In the genomic region with DNA sequence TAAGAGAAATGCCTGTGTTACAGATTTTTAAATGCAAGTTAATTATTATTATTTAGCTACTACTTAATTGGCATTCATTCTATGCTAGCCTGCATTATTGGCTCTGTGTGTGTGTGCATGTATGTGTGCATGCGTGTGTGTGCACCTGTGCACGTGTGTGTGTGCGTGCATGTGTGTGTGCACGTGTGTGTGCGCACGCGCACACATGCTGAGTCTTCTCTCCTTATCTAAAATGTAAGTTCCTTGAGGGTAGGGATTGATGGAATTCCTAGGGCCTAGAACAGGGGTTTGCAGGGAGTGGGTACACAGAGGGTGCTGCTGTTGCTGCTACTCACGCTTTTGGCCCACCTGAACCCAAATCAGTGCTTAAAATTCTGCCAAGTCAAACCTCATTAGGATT, we compare ENCODE assay signal across 1 cellular context.
TF ChIP-seq lines count a peak whose summit lies in the region.

No MANE protein-coding gene starts in this region.

TF ChIP-seq in GM23338, 12 proteins besides CTCF, POLR2A, EP300 and RAD21 (continued from another document):
- TF ChIP-seq, protein P1, sequence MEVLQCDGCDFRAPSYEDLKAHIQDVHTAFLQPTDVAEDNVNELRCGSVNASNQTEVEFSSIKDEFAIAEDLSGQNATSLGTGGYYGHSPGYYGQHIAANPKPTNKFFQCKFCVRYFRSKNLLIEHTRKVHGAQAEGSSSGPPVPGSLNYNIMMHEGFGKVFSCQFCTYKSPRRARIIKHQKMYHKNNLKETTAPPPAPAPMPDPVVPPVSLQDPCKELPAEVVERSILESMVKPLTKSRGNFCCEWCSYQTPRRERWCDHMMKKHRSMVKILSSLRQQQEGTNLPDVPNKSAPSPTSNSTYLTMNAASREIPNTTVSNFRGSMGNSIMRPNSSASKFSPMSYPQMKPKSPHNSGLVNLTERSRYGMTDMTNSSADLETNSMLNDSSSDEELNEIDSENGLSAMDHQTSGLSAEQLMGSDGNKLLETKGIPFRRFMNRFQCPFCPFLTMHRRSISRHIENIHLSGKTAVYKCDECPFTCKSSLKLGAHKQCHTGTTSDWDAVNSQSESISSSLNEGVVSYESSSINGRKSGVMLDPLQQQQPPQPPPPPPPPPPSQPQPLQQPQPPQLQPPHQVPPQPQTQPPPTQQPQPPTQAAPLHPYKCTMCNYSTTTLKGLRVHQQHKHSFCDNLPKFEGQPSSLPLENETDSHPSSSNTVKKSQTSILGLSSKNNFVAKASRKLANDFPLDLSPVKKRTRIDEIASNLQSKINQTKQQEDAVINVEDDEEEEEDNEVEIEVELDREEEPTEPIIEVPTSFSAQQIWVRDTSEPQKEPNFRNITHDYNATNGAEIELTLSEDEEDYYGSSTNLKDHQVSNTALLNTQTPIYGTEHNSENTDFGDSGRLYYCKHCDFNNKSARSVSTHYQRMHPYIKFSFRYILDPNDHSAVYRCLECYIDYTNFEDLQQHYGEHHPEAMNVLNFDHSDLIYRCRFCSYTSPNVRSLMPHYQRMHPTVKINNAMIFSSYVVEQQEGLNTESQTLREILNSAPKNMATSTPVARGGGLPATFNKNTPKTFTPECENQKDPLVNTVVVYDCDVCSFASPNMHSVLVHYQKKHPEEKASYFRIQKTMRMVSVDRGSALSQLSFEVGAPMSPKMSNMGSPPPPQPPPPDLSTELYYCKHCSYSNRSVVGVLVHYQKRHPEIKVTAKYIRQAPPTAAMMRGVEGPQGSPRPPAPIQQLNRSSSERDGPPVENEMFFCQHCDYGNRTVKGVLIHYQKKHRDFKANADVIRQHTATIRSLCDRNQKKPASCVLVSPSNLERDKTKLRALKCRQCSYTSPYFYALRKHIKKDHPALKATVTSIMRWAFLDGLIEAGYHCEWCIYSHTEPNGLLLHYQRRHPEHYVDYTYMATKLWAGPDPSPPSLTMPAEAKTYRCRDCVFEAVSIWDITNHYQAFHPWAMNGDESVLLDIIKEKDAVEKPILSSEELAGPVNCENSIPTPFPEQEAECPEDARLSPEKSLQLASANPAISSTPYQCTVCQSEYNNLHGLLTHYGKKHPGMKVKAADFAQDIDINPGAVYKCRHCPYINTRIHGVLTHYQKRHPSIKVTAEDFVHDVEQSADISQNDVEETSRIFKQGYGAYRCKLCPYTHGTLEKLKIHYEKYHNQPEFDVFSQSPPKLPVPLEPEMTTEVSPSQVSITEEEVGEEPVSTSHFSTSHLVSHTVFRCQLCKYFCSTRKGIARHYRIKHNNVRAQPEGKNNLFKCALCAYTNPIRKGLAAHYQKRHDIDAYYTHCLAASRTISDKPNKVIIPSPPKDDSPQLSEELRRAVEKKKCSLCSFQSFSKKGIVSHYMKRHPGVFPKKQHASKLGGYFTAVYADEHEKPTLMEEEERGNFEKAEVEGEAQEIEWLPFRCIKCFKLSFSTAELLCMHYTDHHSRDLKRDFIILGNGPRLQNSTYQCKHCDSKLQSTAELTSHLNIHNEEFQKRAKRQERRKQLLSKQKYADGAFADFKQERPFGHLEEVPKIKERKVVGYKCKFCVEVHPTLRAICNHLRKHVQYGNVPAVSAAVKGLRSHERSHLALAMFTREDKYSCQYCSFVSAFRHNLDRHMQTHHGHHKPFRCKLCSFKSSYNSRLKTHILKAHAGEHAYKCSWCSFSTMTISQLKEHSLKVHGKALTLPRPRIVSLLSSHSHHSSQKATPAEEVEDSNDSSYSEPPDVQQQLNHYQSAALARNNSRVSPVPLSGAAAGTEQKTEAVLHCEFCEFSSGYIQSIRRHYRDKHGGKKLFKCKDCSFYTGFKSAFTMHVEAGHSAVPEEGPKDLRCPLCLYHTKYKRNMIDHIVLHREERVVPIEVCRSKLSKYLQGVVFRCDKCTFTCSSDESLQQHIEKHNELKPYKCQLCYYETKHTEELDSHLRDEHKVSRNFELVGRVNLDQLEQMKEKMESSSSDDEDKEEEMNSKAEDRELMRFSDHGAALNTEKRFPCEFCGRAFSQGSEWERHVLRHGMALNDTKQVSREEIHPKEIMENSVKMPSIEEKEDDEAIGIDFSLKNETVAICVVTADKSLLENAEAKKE (CRISPR knock-in tag; IDR thresholded peaks at IDR 0.05) = no peak
- no peak for TF ChIP-seq ZNF331 (CRISPR knock-in tag; IDR thresholded peaks at IDR 0.05; ENCODE audit: low read depth)
- no peak for TF ChIP-seq EZH2 (IDR thresholded peaks at IDR 0.05; ENCODE audit: low read depth, unreplicated experiment)
- TF ChIP-seq NANOG (IDR thresholded peaks at IDR 0.05; ENCODE audit: borderline replicate concordance) = no peak
- TF ChIP-seq CREB1 (CRISPR knock-in tag; IDR thresholded peaks at IDR 0.05; ENCODE audit: low read depth) = no peak
- TF ChIP-seq JUNB (IDR thresholded peaks at IDR 0.05; ENCODE audit: unreplicated experiment) = no peak
- TF ChIP-seq, protein P2, sequence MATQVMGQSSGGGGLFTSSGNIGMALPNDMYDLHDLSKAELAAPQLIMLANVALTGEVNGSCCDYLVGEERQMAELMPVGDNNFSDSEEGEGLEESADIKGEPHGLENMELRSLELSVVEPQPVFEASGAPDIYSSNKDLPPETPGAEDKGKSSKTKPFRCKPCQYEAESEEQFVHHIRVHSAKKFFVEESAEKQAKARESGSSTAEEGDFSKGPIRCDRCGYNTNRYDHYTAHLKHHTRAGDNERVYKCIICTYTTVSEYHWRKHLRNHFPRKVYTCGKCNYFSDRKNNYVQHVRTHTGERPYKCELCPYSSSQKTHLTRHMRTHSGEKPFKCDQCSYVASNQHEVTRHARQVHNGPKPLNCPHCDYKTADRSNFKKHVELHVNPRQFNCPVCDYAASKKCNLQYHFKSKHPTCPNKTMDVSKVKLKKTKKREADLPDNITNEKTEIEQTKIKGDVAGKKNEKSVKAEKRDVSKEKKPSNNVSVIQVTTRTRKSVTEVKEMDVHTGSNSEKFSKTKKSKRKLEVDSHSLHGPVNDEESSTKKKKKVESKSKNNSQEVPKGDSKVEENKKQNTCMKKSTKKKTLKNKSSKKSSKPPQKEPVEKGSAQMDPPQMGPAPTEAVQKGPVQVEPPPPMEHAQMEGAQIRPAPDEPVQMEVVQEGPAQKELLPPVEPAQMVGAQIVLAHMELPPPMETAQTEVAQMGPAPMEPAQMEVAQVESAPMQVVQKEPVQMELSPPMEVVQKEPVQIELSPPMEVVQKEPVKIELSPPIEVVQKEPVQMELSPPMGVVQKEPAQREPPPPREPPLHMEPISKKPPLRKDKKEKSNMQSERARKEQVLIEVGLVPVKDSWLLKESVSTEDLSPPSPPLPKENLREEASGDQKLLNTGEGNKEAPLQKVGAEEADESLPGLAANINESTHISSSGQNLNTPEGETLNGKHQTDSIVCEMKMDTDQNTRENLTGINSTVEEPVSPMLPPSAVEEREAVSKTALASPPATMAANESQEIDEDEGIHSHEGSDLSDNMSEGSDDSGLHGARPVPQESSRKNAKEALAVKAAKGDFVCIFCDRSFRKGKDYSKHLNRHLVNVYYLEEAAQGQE (IDR thresholded peaks at IDR 0.05; ENCODE audit: unreplicated experiment) = no peak
- TF ChIP-seq POLR2AphosphoS5 (IDR thresholded peaks at IDR 0.05; ENCODE audit: low read depth) = no peak
- TF ChIP-seq ZNF114 (CRISPR knock-in tag; IDR thresholded peaks at IDR 0.05) = no peak
- TF ChIP-seq EZH2phosphoT487 (IDR thresholded peaks at IDR 0.05; ENCODE audit: unreplicated experiment) = no peak
TF ChIP-seq in GM23338: peak in this region for 0.
